ENCODE assay signal across 17 cellular contexts in the genomic region with DNA sequence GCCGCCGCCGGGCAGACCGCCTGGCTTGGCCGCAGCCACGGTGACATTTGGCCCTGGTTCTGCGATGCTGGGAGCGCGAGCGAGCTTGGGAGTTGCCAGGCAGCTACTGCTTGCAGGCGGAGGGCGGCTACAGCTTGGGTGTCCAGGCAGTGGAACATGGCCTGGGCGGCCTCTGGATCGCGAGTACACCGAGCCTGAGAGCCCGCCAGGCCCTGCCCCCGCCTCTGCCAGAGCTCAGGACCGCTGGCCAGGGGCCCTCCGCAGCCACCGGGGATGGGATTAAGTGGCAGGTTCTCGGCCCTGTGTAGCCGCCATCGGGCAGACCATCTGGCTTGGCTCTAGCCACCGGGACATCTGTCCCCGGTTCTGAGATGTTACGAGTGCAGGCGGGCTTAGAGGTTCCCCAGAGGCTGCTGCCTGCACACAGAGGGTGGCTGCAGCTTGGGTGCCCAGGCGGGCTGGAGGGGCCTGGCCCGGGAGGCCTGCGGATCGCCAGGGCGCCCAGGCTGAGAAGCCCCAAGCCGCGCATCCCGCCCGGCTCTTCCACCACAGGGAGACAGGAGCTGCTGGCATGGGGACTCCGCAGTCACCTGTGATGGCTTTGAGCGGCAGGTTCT. TPM values are rescaled to one million over a fixed set of nuclear protein-coding genes. Genes with fewer than 3 reads are reported as not detected.
"Had no signal": no experiment of that assay in that cellular context is flagged by ENCODE, and none has a peak within 500 bp of the region (broad histone marks: within the 10 kb centered on the region; RNA-seq: fewer than 3 reads in every experiment).

No MANE protein-coding gene starts in this region.

RNA-seq across cellular contexts. Expression of a gene that starts 40.6 kb away (rescaled TPM):
- total RNA-seq: cerebellum, colonic mucosa, dermis microvascular lymphatic vessel endothelial cell, endodermal cell, esophagus mucosa, esophagus squamous epithelium, gastrocnemius medialis, glomerular endothelial cell, heart right ventricle, kidney epithelial cell, left cardiac atrium, left ventricle myocardium inferior, lower leg skin, lower lobe of right lung, mammary epithelial cell, mucosa of gallbladder had no signal
- polyA plus RNA-seq: heart right ventricle, keratinocyte, mammary epithelial cell had no signal
